9 cellular contexts compared by ENCODE assay signal in genomic region chr4:173288698-173289350, GRCh38. TPM values are rescaled to one million over a fixed set of nuclear protein-coding genes. Genes with fewer than 3 reads are reported as not detected.
DNase-seq lines count a peak whose midpoint lies in the region; ATAC-seq and TF ChIP-seq lines count a peak whose summit lies in the region.
"Had no signal": no experiment of that assay in that cellular context is flagged by ENCODE, and none has a peak within 500 bp of the region (broad histone marks: within the 10 kb centered on the region; RNA-seq: fewer than 3 reads in every experiment).

No MANE protein-coding gene starts in this region.

- H3K4me1 ChIP-seq in right atrium auricular region (peaks cover 0 to 5% of the 10 kb centered on the region in 2 donors), left lung (no peaks in the 10 kb centered on the region)
- H3K4me1 ChIP-seq: thyroid gland had no signal

- intact Hi-C loops in left cardiac atrium (cut with DNase I), result no loop called here
- intact Hi-C loops in left lung (cut with DNase I), result no loop called here

- peak; percentile 34 to 51 for ATAC-seq in left cardiac atrium
- peak; percentile 29 for ATAC-seq in HG03442 (IDR thresholded peaks at IDR 0.05; ENCODE audit: unreplicated experiment)
- ATAC-seq in left lung, result no peak

- H3K4me3 ChIP-seq in right atrium auricular region (peak overlapping the region in 1 of 2 donors; percentile 35), coronary artery (peak overlapping the region; percentile 25), left lung (peak overlapping the region in 1 of 2 donors; percentile 10)
- H3K4me3 ChIP-seq: thyroid gland had no signal

- no peak overlapping the region for H3K27ac ChIP-seq in right atrium auricular region
- no peak overlapping the region for H3K27ac ChIP-seq in coronary artery
- H3K27ac ChIP-seq in left lung, result no peak overlapping the region
- H3K27ac ChIP-seq: thyroid gland had no signal

- DNase-seq in left cardiac atrium (no peak), right atrium auricular region (ENCODE audit: low spot score) (no peak), coronary artery (ENCODE audit: low spot score) (no peak), left lung (no peak), NK-92 (lab: John Stamatoyannopoulos, UW; ENCODE audit: unreplicated experiment) (no peak), NCI-H1694 treated with DMSO at 0.1 percent for 48 hours (lab: John Stamatoyannopoulos, UW) (no peak), pons (ENCODE audit: low spot score) (no peak)

- H3K36me3 ChIP-seq in right atrium auricular region (no peaks in the 10 kb centered on the region), left lung (peaks cover 0 to 12% of the 10 kb centered on the region in 2 donors)
- H3K36me3 ChIP-seq: thyroid gland had no signal

- H3K9me3 ChIP-seq in right atrium auricular region, result peaks cover 0 to 15% of the 10 kb centered on the region in 2 donors
- H3K9me3 ChIP-seq in left lung, result peaks cover 6 to 39% of the 10 kb centered on the region in 2 donors
- H3K9me3 ChIP-seq: thyroid gland had no signal

- H3K27me3 ChIP-seq in right atrium auricular region (no peaks in the 10 kb centered on the region), left lung (no peaks in the 10 kb centered on the region)
- H3K27me3 ChIP-seq: thyroid gland had no signal

- TF ChIP-seq CTCF in right atrium auricular region (IDR thresholded peaks at IDR 0.05) (no peak), coronary artery (IDR thresholded peaks at IDR 0.05) (no peak), left lung (IDR thresholded peaks at IDR 0.05) (no peak)

RNA-seq across cellular contexts. Expression of gene HMGB2, which starts 45.3 kb away (rescaled TPM):
- total RNA-seq in left cardiac atrium, result 10 to 100 TPM; 40.0 to 44.0 TPM
- 10 to 100 TPM; 34.4 to 41.7 TPM for total RNA-seq in right atrium auricular region
- 10 to 100 TPM; 47.7 TPM for total RNA-seq in left lung
